ENCODE assay signal across 16 cellular contexts in genomic region chr9:114678130-114678529, GRCh38. TPM values are rescaled to one million over a fixed set of nuclear protein-coding genes. Genes with fewer than 3 reads are reported as not detected.
"Had no signal": no experiment of that assay in that cellular context is flagged by ENCODE, and none has a peak within 500 bp of the region (broad histone marks: within the 10 kb centered on the region; RNA-seq: fewer than 3 reads in every experiment).

No MANE protein-coding gene starts in this region.

- H3K9me3 Mint-ChIP-seq: WTC11 had no signal

- H3K36me3 ChIP-seq: esophagus muscularis mucosa, pancreas, tibial nerve had no signal

- H3K36me3 Mint-ChIP-seq: WTC11 had no signal

- ATAC-seq: body of pancreas, WTC11 had no signal

- DNase-seq: activated CD4-positive, alpha-beta T cell treated with anti-CD3 and anti-CD28 coated beads for 48 hours; activated gamma-delta T cell treated with Interleukin-2 at 50 U/mL for 16 hours; activated T-cell treated with anti-CD3 and anti-CD28 coated beads, Interleukin-2, amount 50 U/mL, for 1 hour; pancreas; T-helper 1 cell had no signal

- H3K4me1 ChIP-seq: body of pancreas, tibial nerve had no signal

- H3K4me3 ChIP-seq: body of pancreas, esophagus muscularis mucosa, pancreas, skin epidermis, tibial nerve had no signal

- H3K27me3 ChIP-seq: body of pancreas, esophagus muscularis mucosa, pancreas, tibial nerve had no signal

- H3K27ac ChIP-seq: body of pancreas, esophagus muscularis mucosa, pancreas, tibial nerve had no signal

- H3K27ac Mint-ChIP-seq: WTC11 had no signal

- H3K9me3 ChIP-seq: body of pancreas, esophagus muscularis mucosa, pancreas, tibial nerve had no signal

- H3K4me3 Mint-ChIP-seq: WTC11 had no signal

RNA-seq across cellular contexts. Expression of gene TEX48, which starts 3.9 kb away (rescaled TPM):
- total RNA-seq: body of pancreas, dermis blood vessel endothelial cell, esophagus muscularis mucosa, fibroblast of villous mesenchyme, lung microvascular endothelial cell, pancreas, renal cortical epithelial cell, SK-MEL-5, tibial nerve, WTC11 had no signal
- polyA plus RNA-seq: adipose tissue, pancreas had no signal

RNA-seq across cellular contexts. Expression of gene TEX53, which starts 20.5 kb away (rescaled TPM):
- total RNA-seq: body of pancreas, dermis blood vessel endothelial cell, esophagus muscularis mucosa, fibroblast of villous mesenchyme, lung microvascular endothelial cell, pancreas, renal cortical epithelial cell, SK-MEL-5, tibial nerve, WTC11 had no signal
- polyA plus RNA-seq: adipose tissue, pancreas had no signal
